In the genomic region with DNA sequence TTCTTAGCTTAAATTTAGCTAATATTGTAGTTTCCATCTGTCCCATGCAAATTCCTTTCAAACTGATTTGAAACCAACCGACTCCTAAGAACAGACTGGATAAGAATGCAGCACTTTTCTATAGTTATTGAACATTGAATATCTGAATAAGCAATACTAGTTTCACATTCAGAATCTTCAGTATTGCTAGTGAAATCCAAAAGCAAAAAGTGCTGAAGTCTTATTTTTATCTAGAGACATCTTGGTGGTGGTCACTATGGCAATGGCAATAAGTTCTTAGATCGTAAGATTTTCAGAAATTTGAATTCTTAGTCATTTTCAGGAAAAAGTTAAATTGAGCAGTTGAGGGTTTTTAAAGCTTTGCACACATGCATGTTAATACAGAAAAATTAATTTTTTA, we compare ENCODE assay signal across 16 cellular contexts. TPM values are rescaled to one million over a fixed set of nuclear protein-coding genes. Genes with fewer than 3 reads are reported as not detected.
DNase-seq lines count a peak whose midpoint lies in the region; ATAC-seq and TF ChIP-seq lines count a peak whose summit lies in the region.
"Had no signal": no experiment of that assay in that cellular context is flagged by ENCODE, and none has a peak within 500 bp of the region (broad histone marks: within the 10 kb centered on the region; RNA-seq: fewer than 3 reads in every experiment).

No MANE protein-coding gene starts in this region.

- H3K4me3 Mint-ChIP-seq in activated naive CD4-positive, alpha-beta T cell treated with anti-CD3 and anti-CD28 coated beads, Interleukin-2, amount 50 U/mL, for 24 hours, result no peak overlapping the region

- H3K9me3 Mint-ChIP-seq in activated naive CD4-positive, alpha-beta T cell treated with anti-CD3 and anti-CD28 coated beads, Interleukin-2, amount 50 U/mL, for 24 hours, result no peaks in the 10 kb centered on the region

- H3K9me3 ChIP-seq in SU-DHL-6 (ENCODE audit: insufficient read depth, low read length) (no peaks in the 10 kb centered on the region), neuronal stem cell (replicated peaks in 1 of 2; ENCODE audit: control insufficient read depth in 2 of 2, insufficient read depth in 1 of 2, low read depth in 1 of 2, low read length in 2 of 2) (no peaks in the 10 kb centered on the region)
- H3K9me3 ChIP-seq in effector memory CD4-positive, alpha-beta T cell (ENCODE audit: control insufficient read depth, low read length), result no peaks in the 10 kb centered on the region
- H3K9me3 ChIP-seq: MG63, Peyer's patch had no signal

- no peak for DNase-seq in activated naive CD4-positive, alpha-beta T cell treated with Interleukin-2 at 50 U/mL for 16 hours
- no peak for DNase-seq in effector memory CD4-positive, alpha-beta T cell
- DNase-seq in neuronal stem cell (ENCODE audit: low spot score), result no peak
- no peak for DNase-seq in stimulated activated naive CD8-positive, alpha-beta T cell treated with anti-CD3 and anti-CD28 coated beads, Interleukin-15, Interleukin-2, amounts not matched to agents 100 U/mL and 50 U/mL, for 24 hours
- DNase-seq: AML-193, GM23248, MG63, NCI-H187, NCI-H774, Peyer's patch, SHP77 had no signal

- H3K4me3 ChIP-seq in SU-DHL-6 (ENCODE audit: insufficient read depth, low read length, poor library complexity, severe bottlenecking), result no peak overlapping the region
- no peak overlapping the region for H3K4me3 ChIP-seq in effector memory CD4-positive, alpha-beta T cell (ENCODE audit: insufficient read depth, low read depth, low read length, poor library complexity, severe bottlenecking)
- H3K4me3 ChIP-seq in neuronal stem cell (ENCODE audit: low read length in 2 of 2), result no peak overlapping the region
- H3K4me3 ChIP-seq: GM23248, MG63, Peyer's patch had no signal

- H3K27ac ChIP-seq in SU-DHL-6 (ENCODE audit: low read depth, low read length) (no peak overlapping the region), neuronal stem cell (replicated peaks; ENCODE audit: low read length) (no peak overlapping the region)
- peak overlapping the region; percentile 12 for H3K27ac ChIP-seq in effector memory CD4-positive, alpha-beta T cell (ENCODE audit: insufficient read depth, low read length, poor library complexity, severe bottlenecking)
- H3K27ac ChIP-seq: GM23248, HL-60, KMS-11, Peyer's patch had no signal

- H3K36me3 Mint-ChIP-seq in activated naive CD4-positive, alpha-beta T cell treated with anti-CD3 and anti-CD28 coated beads, Interleukin-2, amount 50 U/mL, for 24 hours, result peaks cover 15% of the 10 kb centered on the region

- no peaks in the 10 kb centered on the region for H4K20me1 ChIP-seq in SU-DHL-6 (ENCODE audit: low read depth, low read length)

- no peaks in the 10 kb centered on the region for H3K9me2 ChIP-seq in SU-DHL-6 (replicated peaks; ENCODE audit: insufficient read depth, low read length)

- H2AFZ ChIP-seq in SU-DHL-6 (ENCODE audit: low read depth, low read length, severe bottlenecking), result no peak overlapping the region
- H2AFZ ChIP-seq in neuronal stem cell (ENCODE audit: low read length), result no peak overlapping the region
- H2AFZ ChIP-seq: GM23248 had no signal

- H3K79me2 ChIP-seq in SU-DHL-6 (ENCODE audit: insufficient read depth, low read length), result peaks cover 50% of the 10 kb centered on the region

- H3K14ac ChIP-seq in neuronal stem cell (ENCODE audit: low read length), result no peak overlapping the region

- H3K9ac ChIP-seq in SU-DHL-6 (ENCODE audit: low read length), result no peak overlapping the region
- no peak overlapping the region for H3K9ac ChIP-seq in neuronal stem cell (ENCODE audit: low read depth, low read length, poor library complexity)
- H3K9ac ChIP-seq: GM23248, KMS-11 had no signal

- H3F3A ChIP-seq in SU-DHL-6 (ENCODE audit: insufficient read depth), result peaks cover 27% of the 10 kb centered on the region

- H3K4ac ChIP-seq in neuronal stem cell (ENCODE audit: low read length), result no peak overlapping the region

- peaks cover 2% of the 10 kb centered on the region for H3K79me1 ChIP-seq in neuronal stem cell (ENCODE audit: low read depth, low read length)

- H3K27me3 ChIP-seq in SU-DHL-6 (ENCODE audit: low read length) (no peaks in the 10 kb centered on the region), neuronal stem cell (ENCODE audit: control insufficient read depth in 3 of 3, insufficient read depth in 3 of 3, low read depth in 1 of 3, low read length in 3 of 3) (no peaks in the 10 kb centered on the region)
- H3K27me3 ChIP-seq in effector memory CD4-positive, alpha-beta T cell (replicated peaks; ENCODE audit: control insufficient read depth, insufficient read depth, low read length, poor library complexity, severe bottlenecking), result no peaks in the 10 kb centered on the region
- H3K27me3 ChIP-seq: MG63, Peyer's patch had no signal

- H3K27ac Mint-ChIP-seq in activated naive CD4-positive, alpha-beta T cell treated with anti-CD3 and anti-CD28 coated beads, Interleukin-2, amount 50 U/mL, for 24 hours, result peak overlapping the region; percentile 15

- H3K18ac ChIP-seq in neuronal stem cell (ENCODE audit: low read length), result no peak overlapping the region

- H4K8ac ChIP-seq in neuronal stem cell (ENCODE audit: low read depth, low read length), result no peak overlapping the region

- H3K4me1 ChIP-seq in effector memory CD4-positive, alpha-beta T cell (ENCODE audit: control insufficient read depth, insufficient read depth, low read length, poor library complexity, severe bottlenecking), result peaks cover 7% of the 10 kb centered on the region
- H3K4me1 ChIP-seq in neuronal stem cell (ENCODE audit: control insufficient read depth in 2 of 2, insufficient read depth in 1 of 2, low read depth in 1 of 2, low read length in 2 of 2), result peaks cover 0 to 5% of the 10 kb centered on the region in 2 donors

- H3K4me2 ChIP-seq in SU-DHL-6 (ENCODE audit: low read depth, low read length, poor library complexity, severe bottlenecking) (peak overlapping the region; percentile 94), neuronal stem cell (ENCODE audit: insufficient read depth, low read length, poor library complexity, severe bottlenecking) (no peak overlapping the region)
- H3K4me2 ChIP-seq: KMS-11 had no signal

- no peaks in the 10 kb centered on the region for H3K27me3 Mint-ChIP-seq in activated naive CD4-positive, alpha-beta T cell treated with anti-CD3 and anti-CD28 coated beads, Interleukin-2, amount 50 U/mL, for 24 hours

- H2BK120ac ChIP-seq in neuronal stem cell (ENCODE audit: low read depth, low read length), result no peak overlapping the region

- WGBS in neuronal stem cell (ENCODE audit: extremely low coverage in 2 of 2, insufficient read length in 2 of 2, insufficient replicate concordance in 1 of 2), 2 donors, result no CpG with 5 or more reads among the region's 2 CpGs

- H2BK12ac ChIP-seq in neuronal stem cell (ENCODE audit: low read length), result no peak overlapping the region

- no peak overlapping the region for H4K91ac ChIP-seq in neuronal stem cell (ENCODE audit: low read depth, low read length, poor library complexity)

- H2AK5ac ChIP-seq in neuronal stem cell (ENCODE audit: low read depth, low read length), result no peak overlapping the region

- H2BK15ac ChIP-seq in neuronal stem cell (ENCODE audit: low read length), result no peak overlapping the region

- ATAC-seq in GM19035 (IDR thresholded peaks at IDR 0.05; ENCODE audit: unreplicated experiment), result no peak
- no peak for ATAC-seq in stimulated activated naive CD8-positive, alpha-beta T cell treated with anti-CD3 and anti-CD28 coated beads, Interleukin-15, Interleukin-2, amounts not matched to agents 100 U/mL and 50 U/mL, for 24 hours

- no peak overlapping the region for H3K23ac ChIP-seq in neuronal stem cell (ENCODE audit: low read depth, low read length, poor library complexity)

- peaks cover 66% of the 10 kb centered on the region for H3K4me1 Mint-ChIP-seq in activated naive CD4-positive, alpha-beta T cell treated with anti-CD3 and anti-CD28 coated beads, Interleukin-2, amount 50 U/mL, for 24 hours

- H2BK5ac ChIP-seq in neuronal stem cell (ENCODE audit: low read length), result no peak overlapping the region

- TF ChIP-seq CTCF in SU-DHL-6 (IDR thresholded peaks at IDR 0.05; ENCODE audit: insufficient read depth, low read length, poor library complexity, severe bottlenecking), result no peak

- H3K36me3 ChIP-seq in SU-DHL-6 (ENCODE audit: low read length) (peaks cover 44% of the 10 kb centered on the region; the same call in 1 of the 2 replicates), neuronal stem cell (replicated peaks in 1 of 2; ENCODE audit: control insufficient read depth in 2 of 2, insufficient read depth in 2 of 2, low read length in 2 of 2) (peaks cover 10 to 61% of the 10 kb centered on the region in 2 donors)
- no peaks in the 10 kb centered on the region for H3K36me3 ChIP-seq in effector memory CD4-positive, alpha-beta T cell (ENCODE audit: control insufficient read depth, insufficient read depth, low read length)
- H3K36me3 ChIP-seq: Peyer's patch had no signal

RNA-seq across cellular contexts. Expression of a gene that starts 2.7 kb away (rescaled TPM):
- 24.2 TPM for polyA plus RNA-seq in neuronal stem cell (2013, experiment 1 of 2)
- 24.1 TPM for polyA plus RNA-seq in neuronal stem cell (2013, experiment 2 of 2)

RNA-seq across cellular contexts. Expression of a gene that starts 47.8 kb away (rescaled TPM):
- polyA plus RNA-seq in neuronal stem cell (2013, experiment 1 of 2), result not detected
- polyA plus RNA-seq in neuronal stem cell (2013, experiment 2 of 2), result not detected
- polyA plus RNA-seq: GM23248 had no signal
